29 cellular contexts compared by ENCODE assay signal in the genomic region with DNA sequence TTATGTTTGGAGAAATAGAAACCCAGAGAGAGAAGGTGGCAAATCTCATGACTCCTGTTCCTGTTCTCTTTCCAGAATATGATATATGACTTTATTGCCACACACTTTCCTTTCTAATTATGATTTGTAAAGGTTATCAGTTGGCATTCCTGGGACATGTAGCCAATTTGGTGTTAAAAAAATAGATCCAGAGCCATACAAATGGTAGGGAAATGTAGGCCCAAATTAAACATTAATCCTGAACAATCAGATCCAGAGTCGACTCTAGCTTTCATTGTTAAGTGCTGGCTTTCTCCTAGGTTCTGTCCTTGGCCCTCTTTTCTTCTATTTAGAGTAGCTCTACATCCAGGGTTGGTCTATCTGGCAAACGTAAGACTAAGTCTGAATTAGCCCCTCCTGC.
"Had no signal": no experiment of that assay in that cellular context is flagged by ENCODE, and none has a peak within 500 bp of the region (broad histone marks: within the 10 kb centered on the region; RNA-seq: fewer than 3 reads in every experiment).

No MANE protein-coding gene starts in this region.

- FAIRE-seq: endometrium, islet of Langerhans had no signal

- DNase-seq: cortex of kidney; effector memory CD8-positive, alpha-beta T cell; erythroblast; esophagus squamous epithelium; foreskin melanocyte; glutamatergic neuron; heart right ventricle; hippocampal formation; left cardiac atrium; left ventricle myocardium superior; lower lobe of right lung; naive thymus-derived CD8-positive, alpha-beta T cell; nephron progenitor cell; nucleus accumbens; posterior cingulate gyrus; psoas muscle; right cardiac atrium; stimulated activated CD4-positive, alpha-beta T cell treated with anti-CD3 and anti-CD28 coated beads, Interleukin-15, amount 100 ng/mL, for 24 hours; stimulated activated CD4-positive, alpha-beta T cell treated with anti-CD3 and anti-CD28 coated beads, Interleukin-2, amount 100 ng/mL, for 48 hours; stimulated activated naive CD4-positive, alpha-beta T cell; stimulated activated naive CD8-positive, alpha-beta T cell treated with anti-CD3 and anti-CD28 coated beads, Interleukin-15, amount 100 ng/mL, for 72 hours; transverse colon; upper lobe of right lung had no signal

- H3K9me3 Mint-ChIP-seq: effector memory CD8-positive, alpha-beta T cell; stimulated activated naive CD8-positive, alpha-beta T cell treated with anti-CD3 and anti-CD28 coated beads, Interleukin-15, amount 100 ng/mL, for 72 hours had no signal

- H3K36me3 ChIP-seq: esophagus squamous epithelium, heart right ventricle, lower lobe of right lung, suprapubic skin, transverse colon, upper lobe of right lung, vagina had no signal

- H3K27ac Mint-ChIP-seq: effector memory CD8-positive, alpha-beta T cell; mesothelial cell of epicardium; naive thymus-derived CD8-positive, alpha-beta T cell; nephron progenitor cell; stimulated activated naive CD8-positive, alpha-beta T cell treated with anti-CD3 and anti-CD28 coated beads, Interleukin-15, amount 100 ng/mL, for 72 hours had no signal

- H3K27me3 ChIP-seq: esophagus squamous epithelium, suprapubic skin, transverse colon, upper lobe of right lung, vagina had no signal

- H3K4me3 Mint-ChIP-seq: effector memory CD8-positive, alpha-beta T cell; mesothelial cell of epicardium; naive thymus-derived CD8-positive, alpha-beta T cell; nephron progenitor cell; stimulated activated naive CD8-positive, alpha-beta T cell treated with anti-CD3 and anti-CD28 coated beads, Interleukin-15, amount 100 ng/mL, for 72 hours had no signal

- H3K4me1 ChIP-seq: esophagus squamous epithelium, heart right ventricle, lower lobe of right lung, psoas muscle, suprapubic skin, transverse colon, upper lobe of right lung, vagina had no signal

- H3K9me3 ChIP-seq: esophagus squamous epithelium, heart right ventricle, lower lobe of right lung, psoas muscle, suprapubic skin, transverse colon, upper lobe of right lung, vagina had no signal

- H3K4me1 Mint-ChIP-seq: mesothelial cell of epicardium; nephron progenitor cell; stimulated activated naive CD8-positive, alpha-beta T cell treated with anti-CD3 and anti-CD28 coated beads, Interleukin-15, amount 100 ng/mL, for 72 hours had no signal

- H3K4me3 ChIP-seq: esophagus squamous epithelium, heart right ventricle, lower lobe of right lung, psoas muscle, skin epidermis, suprapubic skin, transverse colon, upper lobe of right lung, vagina had no signal

- ATAC-seq: effector memory CD8-positive, alpha-beta T cell; heart right ventricle; left cardiac atrium; left ventricle myocardium superior; lower lobe of right lung; naive thymus-derived CD8-positive, alpha-beta T cell; psoas muscle; right cardiac atrium; stimulated activated naive CD8-positive, alpha-beta T cell treated with anti-CD3 and anti-CD28 coated beads, Interleukin-15, amount 100 ng/mL, for 72 hours; upper lobe of right lung had no signal

- H3K27ac ChIP-seq: esophagus squamous epithelium, heart right ventricle, lower lobe of right lung, psoas muscle, skin epidermis, suprapubic skin, transverse colon, upper lobe of right lung, vagina had no signal

- H3K27me3 Mint-ChIP-seq: stimulated activated naive CD8-positive, alpha-beta T cell treated with anti-CD3 and anti-CD28 coated beads, Interleukin-15, amount 100 ng/mL, for 72 hours had no signal

- H3K36me3 Mint-ChIP-seq: mesothelial cell of epicardium; naive thymus-derived CD8-positive, alpha-beta T cell had no signal
